In genomic region chr3:147191795-147192385, GRCh38 we compare ENCODE assay signal across 1 cellular context.
TF ChIP-seq lines count a peak whose summit lies in the region.

No MANE protein-coding gene starts in this region.

TF ChIP-seq in HepG2, 621 proteins besides CTCF, POLR2A, EP300 and RAD21 (continued from another document):
- TF ChIP-seq SP140L (CRISPR knock-in tag; IDR thresholded peaks at IDR 0.05; ENCODE audit: borderline replicate concordance) = 0 out of 2 replicates have a peak, but pooled peaks have one; percentile 32
- no peak for TF ChIP-seq FOSL1 (CRISPR knock-in tag; IDR thresholded peaks at IDR 0.05; ENCODE audit: borderline replicate concordance)
- TF ChIP-seq CEBPB (IDR thresholded peaks at IDR 0.05; ENCODE audit: borderline replicate concordance, low read depth, low read length) = peak; percentile 16; the same call in 1 of the 2 replicates
- TF ChIP-seq STAG1 (CRISPR knock-in tag; IDR thresholded peaks at IDR 0.05) = peak; percentile 88
- no peak for TF ChIP-seq GZF1 (CRISPR knock-in tag; IDR thresholded peaks at IDR 0.05)
TF ChIP-seq in HepG2: peak in this region for 6.
